ENCODE assay signal across 8 cellular contexts in the genomic region with DNA sequence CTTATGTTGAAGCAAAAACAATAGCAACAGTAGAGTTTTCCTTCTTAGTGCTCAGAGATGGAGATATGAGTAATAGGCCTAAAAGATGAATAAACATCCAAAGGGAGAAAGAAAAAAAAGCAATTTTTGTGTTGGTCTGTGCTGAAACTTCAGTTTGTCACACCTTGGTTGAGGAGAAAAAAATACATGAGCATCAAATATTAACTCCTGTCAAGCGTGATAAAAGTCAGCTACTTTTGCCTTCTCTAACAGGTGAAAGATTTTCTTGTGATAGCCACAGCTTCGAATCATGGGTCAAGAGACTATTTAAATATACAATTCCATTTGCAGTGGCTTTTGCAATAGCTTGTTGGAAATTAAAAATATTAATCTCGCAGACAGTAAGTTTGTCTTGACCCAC.
A peak's percentile ranks its signal among the peaks of the same experiment; 100 is the strongest.
ATAC-seq lines count a peak whose summit lies in the region.

No MANE protein-coding gene starts in this region.

- ATAC-seq in GM18502 (IDR thresholded peaks at IDR 0.05; ENCODE audit: poor library complexity, unreplicated experiment), result peak; percentile 41
- peak; percentile 47 for ATAC-seq in GM18907 (IDR thresholded peaks at IDR 0.05; ENCODE audit: unreplicated experiment)
- ATAC-seq in GM19452 (IDR thresholded peaks at IDR 0.05; ENCODE audit: unreplicated experiment), result peak; percentile 38
- ATAC-seq in GM21576 (IDR thresholded peaks at IDR 0.05; ENCODE audit: unreplicated experiment), result peak; percentile 46
- peak; percentile 35 for ATAC-seq in HG02759 (IDR thresholded peaks at IDR 0.05; ENCODE audit: unreplicated experiment)
- peak; percentile 33 for ATAC-seq in HG02981 (IDR thresholded peaks at IDR 0.05; ENCODE audit: unreplicated experiment)
- peak; percentile 37 for ATAC-seq in HG03196 (IDR thresholded peaks at IDR 0.05; ENCODE audit: unreplicated experiment)
- peak; percentile 24 for ATAC-seq in HG03558 (IDR thresholded peaks at IDR 0.05; ENCODE audit: extremely low read depth, unreplicated experiment)

Comparison
In these comparisons a context has a peak if more than half of its experiments do, and no peak if none do; other contexts are left out.
1. Peak in every context shown above with its lines: ATAC-seq.